Comparison of ENCODE assay signal across 8 cellular contexts in the genomic region with DNA sequence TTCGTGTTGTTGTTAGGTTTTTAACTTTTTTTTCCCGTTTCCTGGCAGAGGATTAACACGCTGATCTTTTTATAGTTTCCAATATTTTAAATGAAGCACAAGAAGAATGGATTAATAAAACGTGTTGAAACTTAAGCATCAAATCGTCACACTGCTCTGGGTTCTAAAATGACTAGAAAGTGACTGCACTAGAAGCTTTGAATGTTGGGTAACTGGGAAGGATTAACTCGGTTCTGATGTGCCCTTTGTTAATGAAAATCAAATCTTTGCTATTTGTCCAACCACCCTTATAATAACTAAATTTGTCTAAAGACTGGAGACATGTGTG.
A peak's percentile ranks its signal among the peaks of the same experiment; 100 is the strongest.
DNase-seq lines count a peak whose midpoint lies in the region; TF ChIP-seq lines count a peak whose summit lies in the region.

No MANE protein-coding gene starts in this region.

- H3K4me3 ChIP-seq in NB4 (ENCODE audit: low read depth, low read length) = peak overlapping the region; percentile 56
- H3K4me3 ChIP-seq in prostate gland = peak overlapping the region; percentile 32 to 46
- no peak overlapping the region for H3K4me3 ChIP-seq in lower leg skin (ENCODE audit: low read depth, poor library complexity, severe bottlenecking)

- TF ChIP-seq CTCF in NB4 (IDR thresholded peaks at IDR 0.05; ENCODE audit: low read depth, low read length) (no peak), endothelial cell (IDR thresholded peaks at IDR 0.05; ENCODE audit: unreplicated experiment) (no peak), prostate gland (IDR thresholded peaks at IDR 0.05) (no peak), lower leg skin (IDR thresholded peaks at IDR 0.05) (no peak)

- H3K36me3 ChIP-seq in prostate gland = no peaks in the 10 kb centered on the region

- peaks cover 53% of the 10 kb centered on the region for H3K4me1 Mint-ChIP-seq in activated T-cell treated with anti-CD3 and anti-CD28 coated beads, Interleukin-2, amount 50 U/mL, for 24 hours (ENCODE audit: low read depth)
- H3K4me1 Mint-ChIP-seq in endothelial cell (ENCODE audit: unreplicated experiment) = peaks cover 20% of the 10 kb centered on the region

- peak overlapping the region; percentile 74 for H3K4me3 Mint-ChIP-seq in activated T-cell treated with anti-CD3 and anti-CD28 coated beads, Interleukin-2, amount 50 U/mL, for 24 hours
- H3K4me3 Mint-ChIP-seq in endothelial cell (ENCODE audit: unreplicated experiment) = peak overlapping the region; percentile 80

- DNase-seq in activated T-cell treated with anti-CD3 and anti-CD28 coated beads, Interleukin-2, amount 50 U/mL, for 24 hours = no peak
- DNase-seq in activated T-cell treated with anti-CD3 and anti-CD28 coated beads, Interleukin-2, amount 50 U/mL, for 48 hours = no peak
- DNase-seq in NB4 (ENCODE audit: low read depth) (no peak), endothelial cell (ENCODE audit: low spot score) (no peak), prostate gland (ENCODE audit: low spot score) (no peak), lower leg skin (ENCODE audit: low spot score in 2 of 2) (no peak), T1000 (lab: John Stamatoyannopoulos, UW) (no peak)
- DNase-seq in activated effector memory CD4-positive, alpha-beta T cell treated with Interleukin-2 at 50 U/mL for 16 hours = no peak

- H3K27me3 Mint-ChIP-seq in activated T-cell treated with anti-CD3 and anti-CD28 coated beads, Interleukin-2, amount 50 U/mL, for 24 hours = no peaks in the 10 kb centered on the region
- peaks cover 14% of the 10 kb centered on the region for H3K27me3 Mint-ChIP-seq in endothelial cell (ENCODE audit: unreplicated experiment)

- peaks cover 16% of the 10 kb centered on the region for H3K9me3 Mint-ChIP-seq in activated T-cell treated with anti-CD3 and anti-CD28 coated beads, Interleukin-2, amount 50 U/mL, for 24 hours
- no peaks in the 10 kb centered on the region for H3K9me3 Mint-ChIP-seq in endothelial cell (ENCODE audit: unreplicated experiment)

- H3K36me3 Mint-ChIP-seq in activated T-cell treated with anti-CD3 and anti-CD28 coated beads, Interleukin-2, amount 50 U/mL, for 24 hours (ENCODE audit: low read depth) = peaks cover 1% of the 10 kb centered on the region
- no peaks in the 10 kb centered on the region for H3K36me3 Mint-ChIP-seq in endothelial cell (ENCODE audit: low read depth, unreplicated experiment)

- TF ChIP-seq POLR2A in NB4 (IDR thresholded peaks at IDR 0.05; ENCODE audit: extremely low read depth, insufficient read length) = no peak
- TF ChIP-seq POLR2A in prostate gland (IDR thresholded peaks at IDR 0.05) = no peak
- TF ChIP-seq POLR2A in lower leg skin (IDR thresholded peaks at IDR 0.05) = no peak

- peak overlapping the region; percentile 95 for H3K27ac Mint-ChIP-seq in activated T-cell treated with anti-CD3 and anti-CD28 coated beads, Interleukin-2, amount 50 U/mL, for 24 hours
- H3K27ac Mint-ChIP-seq in endothelial cell (ENCODE audit: unreplicated experiment) = peak overlapping the region; percentile 97

- no peaks in the 10 kb centered on the region for H3K9me3 ChIP-seq in prostate gland

- WGBS in prostate gland = 3% methylated on average over 6 of the region's 6 CpGs
- 0 to 1% methylated on average over 6 of the region's 6 CpGs for WGBS in lower leg skin, 2 donors

- no peaks in the 10 kb centered on the region for H3K27me3 ChIP-seq in prostate gland (replicated peaks; ENCODE audit: insufficient read depth)

- peak overlapping the region; percentile 82 to 85 for H3K27ac ChIP-seq in prostate gland

- intact Hi-C loops in prostate gland (cut with DNase I) = loop anchor here (2.0 to 10.0 kb wide), 2 partner anchors 102 to 156 kb away; partner anchors contain the start of gene ARRDC3
- intact Hi-C loops in lower leg skin (cut with DNase I; ENCODE audit: low total_unique reads) = loop anchor here (10.0 kb wide), 1 partner anchor 104 kb away; the partner anchor contains the start of gene ARRDC3

- H3K4me1 ChIP-seq in prostate gland (replicated peaks) = no peaks in the 10 kb centered on the region
